Comparison of ENCODE assay signal across 18 cellular contexts in the genomic region with DNA sequence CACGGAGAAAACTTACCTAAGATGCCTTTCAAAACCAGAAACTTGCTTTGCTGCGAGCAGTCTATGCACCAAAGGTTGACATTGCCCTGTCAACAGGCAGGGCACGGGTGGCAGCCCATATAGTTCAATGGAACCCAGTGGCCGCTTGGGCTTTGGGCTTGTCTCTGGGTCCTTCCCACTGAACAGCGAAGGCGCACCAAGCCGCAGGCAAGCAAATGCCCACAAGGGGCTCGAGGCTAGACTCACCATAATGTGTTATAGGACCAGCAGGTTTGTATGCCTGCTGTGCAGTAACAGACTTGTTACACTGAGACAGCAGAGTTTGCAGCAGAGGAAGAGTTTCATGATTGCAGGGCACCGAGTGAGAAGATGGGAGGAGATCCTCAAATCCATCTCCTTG. TPM values are rescaled to one million over a fixed set of nuclear protein-coding genes. Genes with fewer than 3 reads are reported as not detected.
A peak's percentile ranks its signal among the peaks of the same experiment; 100 is the strongest.
DNase-seq lines count a peak whose midpoint lies in the region; ATAC-seq lines count a peak whose summit lies in the region.
"Had no signal": no experiment of that assay in that cellular context is flagged by ENCODE, and none has a peak within 500 bp of the region (broad histone marks: within the 10 kb centered on the region; RNA-seq: fewer than 3 reads in every experiment).

No MANE protein-coding gene starts in this region.

- H3K27me3 Mint-ChIP-seq in activated CD4-positive, alpha-beta T cell treated with anti-CD3 and anti-CD28 coated beads, Interleukin-2, amount 10 ng/mL, durations not matched to agents 7 days and 5 days = no peaks in the 10 kb centered on the region
- H3K27me3 Mint-ChIP-seq in activated T-cell treated with anti-CD3 and anti-CD28 coated beads, Interleukin-2, amount 50 U/mL, for 72 hours (ENCODE audit: low read depth) = no peaks in the 10 kb centered on the region

- POLR2A ChIA-PET in activated CD4-positive, alpha-beta T cell treated with anti-CD3 and anti-CD28 coated beads, Interleukin-2, amount 10 ng/mL, durations not matched to agents 7 days and 5 days (lab: Charles Lee) = no interaction called here

- H3K9me3 Mint-ChIP-seq in activated CD4-positive, alpha-beta T cell treated with anti-CD3 and anti-CD28 coated beads, Interleukin-2, amount 10 ng/mL, durations not matched to agents 7 days and 5 days = no peaks in the 10 kb centered on the region
- H3K9me3 Mint-ChIP-seq in activated T-cell treated with anti-CD3 and anti-CD28 coated beads, Interleukin-2, amount 50 U/mL, for 72 hours = no peaks in the 10 kb centered on the region
- H3K9me3 Mint-ChIP-seq: CD8-positive, alpha-beta T cell had no signal

- H3K27ac Mint-ChIP-seq in activated CD4-positive, alpha-beta T cell treated with anti-CD3 and anti-CD28 coated beads, Interleukin-2, amount 10 ng/mL, durations not matched to agents 7 days and 5 days = peak overlapping the region; percentile 70
- H3K27ac Mint-ChIP-seq in activated T-cell treated with anti-CD3 and anti-CD28 coated beads, Interleukin-2, amount 50 U/mL, for 72 hours = no peak overlapping the region
- H3K27ac Mint-ChIP-seq: CD8-positive, alpha-beta T cell had no signal

- DNase-seq in activated CD4-positive, alpha-beta T cell treated with anti-CD3 and anti-CD28 coated beads, Interleukin-2, amount 10 ng/mL, durations not matched to agents 7 days and 5 days = no peak
- DNase-seq in activated CD4-positive, alpha-beta T cell treated with anti-CD3 and anti-CD28 coated beads, Interleukin-2, amount 50 U/mL, for 4 hours = no peak
- DNase-seq in NCI-H69 (lab: John Stamatoyannopoulos, UW) (peak; percentile 25), mesenteric fat pad (ENCODE audit: low spot score) (peak; percentile 76)
- no peak for DNase-seq in activated T-cell treated with anti-CD3 and anti-CD28 coated beads, Interleukin-2, amount 50 U/mL, for 72 hours
- DNase-seq: ACHN; activated CD4-positive, CD25-positive, alpha-beta regulatory T cell; activated T-cell treated with anti-CD3 and anti-CD28 coated beads, Interleukin-2, amount 50 U/mL, for 1 hour; CD8-positive, alpha-beta T cell; dermis blood vessel endothelial cell; GDM1; NCI-H187 treated with DMSO at 0.1 percent for 48 hours; NCI-H524 treated with DMSO at 0.1 percent for 48 hours; pancreas; small intestine; stimulated activated naive CD4-positive, alpha-beta T cell treated with Interleukin-2 at 50 U/mL for 16 hours had no signal

- no peak for ATAC-seq in activated T-cell treated with anti-CD3 and anti-CD28 coated beads, Interleukin-2, amount 50 U/mL, for 72 hours (replicated peaks in 1 of 2)
- ATAC-seq in HG03432 (IDR thresholded peaks at IDR 0.05; ENCODE audit: unreplicated experiment) = no peak
- ATAC-seq: CD8-positive, alpha-beta T cell; pancreas had no signal

- CTCF ChIA-PET in activated CD4-positive, alpha-beta T cell treated with anti-CD3 and anti-CD28 coated beads, Interleukin-2, amount 10 ng/mL, durations not matched to agents 7 days and 5 days (lab: Charles Lee) = no interaction called here

- H3K36me3 Mint-ChIP-seq in activated CD4-positive, alpha-beta T cell treated with anti-CD3 and anti-CD28 coated beads, Interleukin-2, amount 10 ng/mL, durations not matched to agents 7 days and 5 days (ENCODE audit: low read depth) = peaks cover 40% of the 10 kb centered on the region
- H3K36me3 Mint-ChIP-seq in activated T-cell treated with anti-CD3 and anti-CD28 coated beads, Interleukin-2, amount 50 U/mL, for 72 hours (ENCODE audit: insufficient read depth in 2 of 2) = peaks cover 6 to 17% of the 10 kb centered on the region in 2 donors
- H3K36me3 Mint-ChIP-seq: CD8-positive, alpha-beta T cell had no signal

- H3K4me1 Mint-ChIP-seq in activated CD4-positive, alpha-beta T cell treated with anti-CD3 and anti-CD28 coated beads, Interleukin-2, amount 10 ng/mL, durations not matched to agents 7 days and 5 days = peaks cover 32% of the 10 kb centered on the region
- H3K4me1 Mint-ChIP-seq in activated T-cell treated with anti-CD3 and anti-CD28 coated beads, Interleukin-2, amount 50 U/mL, for 72 hours (ENCODE audit: low read depth) = peaks cover 16% of the 10 kb centered on the region

- no peak overlapping the region for H3K4me3 Mint-ChIP-seq in activated CD4-positive, alpha-beta T cell treated with anti-CD3 and anti-CD28 coated beads, Interleukin-2, amount 10 ng/mL, durations not matched to agents 7 days and 5 days
- no peak overlapping the region for H3K4me3 Mint-ChIP-seq in activated T-cell treated with anti-CD3 and anti-CD28 coated beads, Interleukin-2, amount 50 U/mL, for 72 hours
- H3K4me3 Mint-ChIP-seq: CD8-positive, alpha-beta T cell had no signal

RNA-seq across cellular contexts. Expression of a gene that starts 20.3 kb away (rescaled TPM):
- under 1 TPM; 0.25 to 0.40 TPM for total RNA-seq in activated CD4-positive, alpha-beta T cell treated with anti-CD3 and anti-CD28 coated beads, Interleukin-2, amount 10 ng/mL, durations not matched to agents 7 days and 5 days
- 151 TPM for total RNA-seq in mesenteric fat pad
- under 1 TPM; 0.30 to 0.36 TPM for total RNA-seq in activated T-cell treated with anti-CD3 and anti-CD28 coated beads, Interleukin-2, amount 50 U/mL, for 72 hours
- total RNA-seq: CD8-positive, alpha-beta T cell; M059J had no signal

RNA-seq across cellular contexts. Expression of a gene that starts 24.1 kb away (rescaled TPM):
- 10 to 100 TPM; 59.5 to 65.7 TPM for total RNA-seq in activated CD4-positive, alpha-beta T cell treated with anti-CD3 and anti-CD28 coated beads, Interleukin-2, amount 10 ng/mL, durations not matched to agents 7 days and 5 days
- not detected for total RNA-seq in mesenteric fat pad
- 100 to 1,000 TPM; 119 to 144 TPM for total RNA-seq in activated T-cell treated with anti-CD3 and anti-CD28 coated beads, Interleukin-2, amount 50 U/mL, for 72 hours

RNA-seq across cellular contexts. Expression of a gene that starts 24.9 kb away (rescaled TPM):
- total RNA-seq in activated CD4-positive, alpha-beta T cell treated with anti-CD3 and anti-CD28 coated beads, Interleukin-2, amount 10 ng/mL, durations not matched to agents 7 days and 5 days = 100 to 1,000 TPM in 1 of 2 experiments, 10 to 100 TPM in 1; 93.1 to 114 TPM
- total RNA-seq in mesenteric fat pad = 55.4 TPM
- 10 to 100 TPM; 68.3 to 78.6 TPM for total RNA-seq in activated T-cell treated with anti-CD3 and anti-CD28 coated beads, Interleukin-2, amount 50 U/mL, for 72 hours

RNA-seq across cellular contexts. Expression of a gene that starts 56.4 kb away (rescaled TPM):
- 10 to 100 TPM; 33.3 to 34.0 TPM for total RNA-seq in activated CD4-positive, alpha-beta T cell treated with anti-CD3 and anti-CD28 coated beads, Interleukin-2, amount 10 ng/mL, durations not matched to agents 7 days and 5 days
- 26.3 TPM for total RNA-seq in mesenteric fat pad
- total RNA-seq in activated T-cell treated with anti-CD3 and anti-CD28 coated beads, Interleukin-2, amount 50 U/mL, for 72 hours = 10 to 100 TPM; 34.3 to 40.6 TPM

Comparison
In these comparisons a context has a peak if more than half of its experiments do, and no peak if none do; other contexts are left out.
1. DNase-seq: peak in NCI-H69 (single experiment) and mesenteric fat pad (single experiment); none in activated CD4-positive, alpha-beta T cell treated with anti-CD3 and anti-CD28 coated beads, Interleukin-2, amount 10 ng/mL, durations not matched to agents 7 days and 5 days (single experiment), activated CD4-positive, alpha-beta T cell treated with anti-CD3 and anti-CD28 coated beads, Interleukin-2, amount 50 U/mL, for 4 hours (0 of 2) and activated T-cell treated with anti-CD3 and anti-CD28 coated beads, Interleukin-2, amount 50 U/mL, for 72 hours (0 of 2).
2. RNA of a gene that starts 20.3 kb away (total RNA-seq): 151 TPM in mesenteric fat pad (single experiment); 0.25 to 0.40 TPM in activated CD4-positive, alpha-beta T cell treated with anti-CD3 and anti-CD28 coated beads, Interleukin-2, amount 10 ng/mL, durations not matched to agents 7 days and 5 days and 0.30 to 0.36 TPM in activated T-cell treated with anti-CD3 and anti-CD28 coated beads, Interleukin-2, amount 50 U/mL, for 72 hours; every median in the first group is over 100 times any median in the second.
3. RNA of a gene that starts 24.1 kb away (total RNA-seq): 119 to 144 TPM in activated T-cell treated with anti-CD3 and anti-CD28 coated beads, Interleukin-2, amount 50 U/mL, for 72 hours and 59.5 to 65.7 TPM in activated CD4-positive, alpha-beta T cell treated with anti-CD3 and anti-CD28 coated beads, Interleukin-2, amount 10 ng/mL, durations not matched to agents 7 days and 5 days; not detected in mesenteric fat pad (single experiment); every median in the first group is over 10 times any median in the second.